29 cellular contexts compared by ENCODE assay signal in the genomic region with DNA sequence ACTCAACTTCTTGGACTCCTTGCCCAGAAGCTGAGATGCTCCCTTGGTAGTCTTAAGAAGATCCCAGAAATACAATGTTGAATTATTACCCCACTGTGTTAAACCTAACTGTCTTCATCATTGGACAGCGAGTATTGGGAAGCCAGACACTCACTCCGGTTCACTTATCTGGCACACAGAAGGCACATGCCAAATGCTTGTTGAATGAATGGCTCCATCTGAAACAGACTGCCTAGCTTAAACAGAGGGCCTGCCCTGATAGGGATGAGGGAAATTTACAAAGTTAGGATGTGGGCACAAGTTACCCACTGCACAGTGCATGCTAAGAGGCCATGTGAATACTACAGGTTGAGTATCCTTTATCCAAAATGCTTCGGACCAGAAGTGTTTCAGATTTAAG.
"Had no signal": no experiment of that assay in that cellular context is flagged by ENCODE, and none has a peak within 500 bp of the region (broad histone marks: within the 10 kb centered on the region; RNA-seq: fewer than 3 reads in every experiment).

No MANE protein-coding gene starts in this region.

- ATAC-seq: activated CD4-positive, CD25-positive, alpha-beta regulatory T cell treated with anti-CD3 and anti-CD28 coated beads, Interleukin-2, amount 50 U/mL, for 24 hours; activated CD8-positive, alpha-beta T cell treated with anti-CD3 and anti-CD28 coated beads for 36 hours; activated T-cell treated with anti-CD3 and anti-CD28 coated beads, Interleukin-2, amount 50 U/mL, for 4 hours; activated T-helper 17 cell treated with anti-CD3 and anti-CD28 coated beads, Interleukin-2, amount 50 U/mL, for 72 hours; esophagus mucosa; T-helper 17 cell had no signal

- H3K27me3 ChIP-seq: dorsolateral prefrontal cortex had no signal

- DNase-seq: activated B cell treated with CpG ODN at 0.5 μM for 24 hours; activated CD4-positive, alpha-beta T cell treated with anti-CD3 and anti-CD28 coated beads for 48 hours; activated CD4-positive, alpha-beta T cell treated with anti-CD3 and anti-CD28 coated beads, Interleukin-2, amount 50 U/mL, for 1 hour; activated CD4-positive, alpha-beta T cell treated with anti-CD3 and anti-CD28 coated beads, Interleukin-2, amount 50 U/mL, for 48 hours; activated CD8-positive, alpha-beta memory T cell treated with anti-CD3 and anti-CD28 coated beads for 24 hours; activated CD8-positive, alpha-beta T cell treated with anti-CD3 and anti-CD28 coated beads for 36 hours; activated effector memory CD4-positive, alpha-beta T cell treated with Interleukin-2 at 50 U/mL for 16 hours; activated gamma-delta T cell treated with Interleukin-2 at 50 U/mL for 16 hours; activated naive CD4-positive, alpha-beta T cell treated with anti-CD3 and anti-CD28 coated beads, Interleukin-2, amount 50 U/mL, for 16 hours; activated naive CD4-positive, alpha-beta T cell treated with Interleukin-2 at 50 U/mL for 16 hours; activated T-cell treated with anti-CD3 and anti-CD28 coated beads, Interleukin-2, amount 50 U/mL, for 4 hours; amniotic stem cell; anterior cingulate cortex; cerebellar nuclear complex; dorsolateral prefrontal cortex; effector memory CD4-positive, alpha-beta T cell; endodermal cell; foreskin fibroblast; head of caudate nucleus; T-helper 1 cell; T-helper 17 cell; T1000; WERI-Rb-1 had no signal

- H3K36me3 ChIP-seq: WERI-Rb-1 had no signal

- FAIRE-seq: astrocyte, frontal cortex had no signal

- H3K27ac ChIP-seq: coronary artery, WERI-Rb-1 had no signal

- H3K4me3 ChIP-seq: coronary artery, dorsolateral prefrontal cortex had no signal
